In genomic region chr10:17029581-17030271, GRCh38 we compare ENCODE assay signal across 8 cellular contexts.
A peak's percentile ranks its signal among the peaks of the same experiment; 100 is the strongest.
DNase-seq lines count a peak whose midpoint lies in the region; ATAC-seq lines count a peak whose summit lies in the region.

No MANE protein-coding gene starts in this region.

- no peaks in the 10 kb centered on the region for H3K27me3 ChIP-seq in neuron (ENCODE audit: insufficient read depth, low read length)

- peak overlapping the region; percentile 10 for H3K4me3 ChIP-seq in neuron (ENCODE audit: low read length)

- H3K36me3 ChIP-seq in neuron (ENCODE audit: insufficient read depth, low read length) = no peaks in the 10 kb centered on the region

- H3K4me1 ChIP-seq in neuron (ENCODE audit: insufficient read depth, low read length) = peaks cover 36% of the 10 kb centered on the region

- H2AFZ ChIP-seq in neuron (ENCODE audit: low read depth, low read length) = peak overlapping the region; percentile 4

- no peaks in the 10 kb centered on the region for H3K9me3 ChIP-seq in neuron (ENCODE audit: low read length)

- ATAC-seq in esophagus mucosa (peak; percentile 59), HG03135 (IDR thresholded peaks at IDR 0.05; ENCODE audit: unreplicated experiment) (no peak), GM18861 (IDR thresholded peaks at IDR 0.05; ENCODE audit: unreplicated experiment) (no peak)
- ATAC-seq in stimulated activated naive CD8-positive, alpha-beta T cell treated with anti-CD3 and anti-CD28 coated beads, Interleukin-15, Interleukin-2, amounts not matched to agents 100 U/mL and 50 U/mL, for 24 hours = peak; percentile 39

- DNase-seq in EH (ENCODE audit: low read depth) = peak; percentile 85
- peak; percentile 46 for DNase-seq in NCI-H460 (ENCODE audit: extremely low read depth, low read depth)
- peak; percentile 61 for DNase-seq in activated T-cell treated with anti-CD3 and anti-CD28 coated beads for 1 hour (ENCODE audit: low read depth)
- DNase-seq in stimulated activated naive CD8-positive, alpha-beta T cell treated with anti-CD3 and anti-CD28 coated beads, Interleukin-15, Interleukin-2, amounts not matched to agents 100 U/mL and 50 U/mL, for 24 hours = peak; percentile 84

Comparison
In these comparisons a context has a peak if more than half of its experiments do, and no peak if none do; other contexts are left out.
1. ATAC-seq: peak in esophagus mucosa (single experiment) and stimulated activated naive CD8-positive, alpha-beta T cell treated with anti-CD3 and anti-CD28 coated beads, Interleukin-15, Interleukin-2, amounts not matched to agents 100 U/mL and 50 U/mL, for 24 hours (single experiment); none in HG03135 (single experiment) and GM18861 (single experiment).
2. Peak in every context shown above with its lines, with median percentiles within 50 percentile points of each other: DNase-seq.